In the genomic region with DNA sequence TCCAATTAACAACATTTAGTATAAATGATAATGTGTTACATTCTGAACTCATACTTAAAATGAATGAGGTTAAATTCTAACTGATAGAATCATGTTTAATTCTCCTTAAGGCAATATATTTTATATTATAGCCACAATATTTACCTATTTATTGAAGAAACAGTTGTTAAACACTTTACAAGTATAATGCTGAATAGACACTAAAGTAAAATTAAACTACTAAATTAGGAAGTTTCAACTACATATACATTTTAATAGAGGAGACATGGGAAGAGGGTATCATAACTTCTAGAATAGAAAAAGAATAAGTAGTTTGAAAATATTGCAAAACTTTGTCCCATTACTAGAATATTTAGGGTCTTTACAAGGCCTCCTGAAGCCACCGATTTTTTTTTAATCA, we compare ENCODE assay signal across 2 cellular contexts.
TF ChIP-seq lines count a peak whose summit lies in the region.

No MANE protein-coding gene starts in this region.

TF ChIP-seq in HepG2, 621 proteins besides CTCF, POLR2A, EP300 and RAD21:
- peak in 1 of 2 experiments; percentile 70; a peak in 2 of 4 replicates for TF ChIP-seq MAFK (conservative IDR thresholded peaks at IDR 0.05 in 1 of 2, IDR thresholded peaks at IDR 0.05 in 1 of 2; ENCODE audit: low read length in 2 of 2)
- TF ChIP-seq ZFP1 (CRISPR knock-in tag; IDR thresholded peaks at IDR 0.05) = no peak
- TF ChIP-seq MAFF (IDR thresholded peaks at IDR 0.05; ENCODE audit: low read depth, low read length) = peak; percentile 42; the same call in 1 of the 2 replicates

TF ChIP-seq in IMR-90, 13 proteins besides CTCF, POLR2A, EP300 and RAD21:
- TF ChIP-seq RCOR1 (IDR thresholded peaks at IDR 0.05; ENCODE audit: insufficient replicate concordance, low read length) (no peak), MAFK (IDR thresholded peaks at IDR 0.05; ENCODE audit: low read depth, low read length) (peak; percentile 61)
